18 cellular contexts compared by ENCODE assay signal in the genomic region with DNA sequence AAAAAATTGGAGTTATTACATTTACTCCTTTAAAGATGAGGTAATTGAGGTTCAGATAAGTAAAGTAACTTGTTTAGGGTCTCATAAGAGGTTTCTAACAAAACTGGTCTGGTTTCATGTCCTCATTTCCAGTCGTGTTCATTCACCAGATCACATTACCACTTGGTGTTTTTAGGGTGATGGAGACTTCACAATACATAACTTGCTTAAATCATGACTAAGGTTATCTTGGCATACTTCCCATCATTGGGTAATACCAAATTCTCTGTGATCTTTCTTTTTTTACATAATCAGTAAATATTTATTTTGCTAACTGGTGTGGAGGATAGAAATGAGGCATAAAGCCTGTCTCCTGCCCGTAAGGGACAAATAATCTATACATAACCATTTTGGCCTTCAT. TPM values are rescaled to one million over a fixed set of nuclear protein-coding genes. Genes with fewer than 3 reads are reported as not detected.
DNase-seq lines count a peak whose midpoint lies in the region; ATAC-seq, FAIRE-seq and TF ChIP-seq lines count a peak whose summit lies in the region.
"Had no signal": no experiment of that assay in that cellular context is flagged by ENCODE, and none has a peak within 500 bp of the region (broad histone marks: within the 10 kb centered on the region; RNA-seq: fewer than 3 reads in every experiment).

No MANE protein-coding gene starts in this region.

- H3K4me3 ChIP-seq in liver (ENCODE audit: low read depth in 1 of 3, low read length in 3 of 3), result no peak overlapping the region
- no peak overlapping the region for H3K4me3 ChIP-seq in HepG2 (replicated peaks in 1 of 3; ENCODE audit: insufficient read depth in 1 of 3, low read depth in 2 of 3, low read length in 3 of 3)
- no peak overlapping the region for H3K4me3 ChIP-seq in fibroblast of villous mesenchyme (ENCODE audit: low read depth, low read length)
- no peak overlapping the region for H3K4me3 ChIP-seq in vagina
- H3K4me3 ChIP-seq: Peyer's patch, stomach had no signal

- H3K4me2 ChIP-seq in HepG2 (ENCODE audit: low read depth, low read length), result no peak overlapping the region

- no peaks in the 10 kb centered on the region for H3K36me3 ChIP-seq in liver (ENCODE audit: control insufficient read depth in 4 of 4, insufficient read depth in 3 of 4, low read depth in 1 of 4, low read length in 3 of 4)
- H3K36me3 ChIP-seq in HepG2 (replicated peaks in 1 of 2; ENCODE audit: control insufficient read depth in 1 of 2, insufficient read depth in 2 of 2, low read length in 2 of 2), result no peaks in the 10 kb centered on the region
- H3K36me3 ChIP-seq in vagina, result no peaks in the 10 kb centered on the region
- H3K36me3 ChIP-seq: neutrophil, Peyer's patch, stomach had no signal

- H3K4me1 ChIP-seq in liver (ENCODE audit: control insufficient read depth in 4 of 4, insufficient read depth in 4 of 4, low read length in 3 of 4), result peaks cover 0 to 25% (median 19%) of the 10 kb centered on the region in 4 donors
- no peaks in the 10 kb centered on the region for H3K4me1 ChIP-seq in HepG2 (ENCODE audit: insufficient read depth, low read length)
- peaks cover 12% of the 10 kb centered on the region for H3K4me1 ChIP-seq in vagina

- CTCF ChIA-PET in HepG2 (lab: Yijun Ruan, JAX; ENCODE audit: low intra/inter-chr PET ratio, low total read pairs), result interaction anchor here (0.7 to 3.3 kb wide), 3 partner anchors 250 to 272 kb away, joined by 3 to 19 read pairs (median 4); no protein-coding TSS in a partner anchor

- in situ Hi-C loops in HepG2 (cut with HindIII; ENCODE audit: extremely low pct_ligation_motif_present, low pct_unique_long_range_greater_than_20kb), result no loop called here

- DNase-seq in HepG2 (ENCODE audit: low spot score), result no peak
- DNase-seq in amniotic epithelial cell (ENCODE audit: low read depth), result peak; percentile 66
- peak; percentile 20 for DNase-seq in fibroblast of villous mesenchyme (ENCODE audit: low read depth)
- no peak for DNase-seq in vagina (ENCODE audit: extremely low spot score in 2 of 2)
- DNase-seq in stimulated activated CD4-positive, alpha-beta T cell treated with anti-CD3 and anti-CD28 coated beads, Interleukin-4, amount 100 ng/mL, for 24 hours, result no peak
- DNase-seq in pons (ENCODE audit: low spot score), result no peak
- DNase-seq in erythroblast (lab: John Stamatoyannopoulos, UW), result no peak
- DNase-seq: activated gamma-delta T cell had no signal

- TF ChIP-seq POLR2A in HepG2 (IDR thresholded peaks at IDR 0.05; ENCODE audit: insufficient read depth in 1 of 2, low read depth in 2 of 2, low read length in 2 of 2), result no peak
- no peak for TF ChIP-seq POLR2A in vagina (IDR thresholded peaks at IDR 0.05)
- TF ChIP-seq POLR2A in erythroblast (IDR thresholded peaks at IDR 0.05; ENCODE audit: low read length), result no peak

- TF ChIP-seq EP300 in HepG2 (IDR thresholded peaks at IDR 0.05; ENCODE audit: low read depth in 2 of 2, low read length in 2 of 2) (no peak), HepG2 (CRISPR knock-in tag; IDR thresholded peaks at IDR 0.05; ENCODE audit: borderline replicate concordance) (no peak)

- intact Hi-C loops in HepG2 (cut with micrococcal nuclease; ENCODE audit: unreplicated experiment) (loop anchor here (2.0 kb wide), 1 partner anchor 268 kb away; no protein-coding TSS in a partner anchor), vagina (cut with DNase I) (no loop called here)

- H2AFZ ChIP-seq in HepG2 (ENCODE audit: low read length), result no peak overlapping the region

- H3K9me3 ChIP-seq in liver (ENCODE audit: control insufficient read depth in 4 of 4, low read length in 3 of 4), result no peaks in the 10 kb centered on the region
- no peaks in the 10 kb centered on the region for H3K9me3 ChIP-seq in HepG2 (ENCODE audit: low read length)
- H3K9me3 ChIP-seq in vagina, result no peaks in the 10 kb centered on the region
- H3K9me3 ChIP-seq: neutrophil, Peyer's patch, stomach had no signal

- TF ChIP-seq RAD21 in liver (IDR thresholded peaks at IDR 0.05) (no peak), HepG2 (CRISPR knock-in tag; IDR thresholded peaks at IDR 0.05) (no peak)

- H3K27ac ChIP-seq in liver (ENCODE audit: low read depth in 1 of 2, low read length in 2 of 2) (no peak overlapping the region), HepG2 (ENCODE audit: extremely low read length, insufficient read depth, low read length) (no peak overlapping the region), vagina (peak overlapping the region; percentile 1)
- H3K27ac ChIP-seq: neutrophil, Peyer's patch, stomach had no signal

- H4K20me1 ChIP-seq in HepG2 (ENCODE audit: insufficient read depth, low read length), result no peaks in the 10 kb centered on the region

- no peaks in the 10 kb centered on the region for H3K79me2 ChIP-seq in HepG2 (ENCODE audit: insufficient read depth, low read length)

- 25% methylated on average over 2 of the region's 2 CpGs for WGBS in liver
- 1% methylated on average over 2 of the region's 2 CpGs for WGBS in HepG2 (ENCODE audit: low lambda C conversion rate)

- no peak for ATAC-seq in HepG2

- H3K9ac ChIP-seq in liver (ENCODE audit: low read depth in 1 of 2, low read length in 2 of 2) (no peak overlapping the region), HepG2 (ENCODE audit: insufficient read depth, low read depth, low read length) (no peak overlapping the region)

- H3K27me3 ChIP-seq in liver (ENCODE audit: control insufficient read depth in 4 of 4, insufficient read depth in 4 of 4, low read length in 3 of 4) (no peaks in the 10 kb centered on the region), HepG2 (ENCODE audit: control insufficient read depth in 1 of 2, insufficient read depth in 2 of 2, low read length in 2 of 2) (no peaks in the 10 kb centered on the region), vagina (no peaks in the 10 kb centered on the region)
- H3K27me3 ChIP-seq: Peyer's patch had no signal

- BruUV-seq in HepG2 (replicated peaks; lab: Mats Ljungman, UMichigan), result no TSS peak

- FAIRE-seq in HepG2 (lab: Jason Lieb, UNC), result no peak
- FAIRE-seq: colon had no signal

- TF ChIP-seq CTCF in liver (IDR thresholded peaks at IDR 0.05; ENCODE audit: low read depth, low read length, missing input control), result no peak
- no peak for TF ChIP-seq CTCF in HepG2 (CRISPR knock-in tag; IDR thresholded peaks at IDR 0.05)
- TF ChIP-seq CTCF in fibroblast of villous mesenchyme (IDR thresholded peaks at IDR 0.05; ENCODE audit: insufficient read depth, low read depth, low read length), result no peak
- TF ChIP-seq CTCF in vagina (IDR thresholded peaks at IDR 0.05), result no peak

- POLR2A ChIA-PET in HepG2 (lab: Yijun Ruan, JAX), result no interaction called here

RNA-seq across cellular contexts. Expression of a gene that starts 31.6 kb away (rescaled TPM):
- total RNA-seq in liver, result not detected
- polyA plus RNA-seq in liver, result not detected
- not detected in 2 replicates for total RNA-seq in HepG2 (2016; rRNA removed; fragmentation: Illumina TruSeq; extraction: Trizol)
- total RNA-seq in HepG2 (2016; cell fraction: cytosol; rRNA removed; fragmentation: Illumina TruSeq; extraction: Trizol; ENCODE audit: low read depth), result not detected in 2 replicates
- total RNA-seq in HepG2 (2016; cell fraction: insoluble cytoplasmic fraction; rRNA removed; fragmentation: Illumina TruSeq; extraction: Trizol), result not detected in 2 replicates
- not detected in 2 replicates for total RNA-seq in HepG2 (2016; cell fraction: membrane; rRNA removed; fragmentation: Illumina TruSeq; extraction: Trizol)
- total RNA-seq in HepG2 (2016; cell fraction: nucleus; rRNA removed; fragmentation: Illumina TruSeq; extraction: Trizol), result not detected in 2 replicates
- not detected in 2 replicates for polyA plus RNA-seq in HepG2 (2011; rRNA removed)
- not detected in 2 replicates for polyA plus RNA-seq in HepG2 (2011; cell fraction: cytosol; rRNA removed)
- polyA plus RNA-seq in HepG2 (2011; cell fraction: nucleus; rRNA removed), result not detected in 2 replicates
- not detected in 2 replicates for polyA plus RNA-seq in HepG2 (2012)
- polyA plus RNA-seq in HepG2 (2016; cell fraction: cytosol; fragmentation: Illumina TruSeq; extraction: Trizol; ENCODE audit: low read depth), result not detected in 2 replicates
- polyA plus RNA-seq in HepG2 (2016; cell fraction: insoluble cytoplasmic fraction; fragmentation: Illumina TruSeq; extraction: Trizol; ENCODE audit: low read depth), result not detected in 2 replicates
- polyA plus RNA-seq in HepG2 (2016; cell fraction: membrane; fragmentation: Illumina TruSeq; extraction: Trizol; ENCODE audit: low read depth), result not detected in 2 replicates
- polyA plus RNA-seq in HepG2 (2016; cell fraction: nucleus; fragmentation: Illumina TruSeq; extraction: Trizol; ENCODE audit: insufficient read depth, low read depth), result not detected in 2 replicates
- polyA minus RNA-seq in HepG2 (2011; rRNA and poly(A)+ RNA removed; ENCODE audit: low replicate concordance), result not detected in 2 replicates
- polyA minus RNA-seq in HepG2 (2011; cell fraction: cytosol; rRNA and poly(A)+ RNA removed), result not detected in 2 replicates
- not detected in 2 replicates for polyA minus RNA-seq in HepG2 (2011; cell fraction: nucleus; rRNA and poly(A)+ RNA removed)
- total RNA-seq in fibroblast of villous mesenchyme, result not detected in 2 replicates
- 0.25 TPM for total RNA-seq in vagina
- total RNA-seq: A673; activated CD4-positive, alpha-beta T cell treated with anti-CD3 and anti-CD28 coated beads, Interleukin-2, amount 10 ng/mL, durations not matched to agents 24 days and 14 days; CD4-positive, alpha-beta T cell; Peyer's patch; right cardiac atrium; stomach; urinary bladder had no signal
- polyA plus RNA-seq: right cardiac atrium, urinary bladder had no signal

RNA-seq across cellular contexts. Expression of a gene that starts 33.4 kb away (rescaled TPM):
- total RNA-seq in liver, result not detected
- under 1 TPM in 1 of 2 donors, not detected in 1; 0.04 TPM for polyA plus RNA-seq in liver
- total RNA-seq in HepG2 (2016; rRNA removed; fragmentation: Illumina TruSeq; extraction: Trizol), result not detected in 2 replicates
- total RNA-seq in HepG2 (2016; cell fraction: cytosol; rRNA removed; fragmentation: Illumina TruSeq; extraction: Trizol; ENCODE audit: low read depth), result not detected in 2 replicates
- not detected in 2 replicates for total RNA-seq in HepG2 (2016; cell fraction: insoluble cytoplasmic fraction; rRNA removed; fragmentation: Illumina TruSeq; extraction: Trizol)
- total RNA-seq in HepG2 (2016; cell fraction: membrane; rRNA removed; fragmentation: Illumina TruSeq; extraction: Trizol), result not detected in 2 replicates
- not detected in 2 replicates for total RNA-seq in HepG2 (2016; cell fraction: nucleus; rRNA removed; fragmentation: Illumina TruSeq; extraction: Trizol)
- polyA plus RNA-seq in HepG2 (2011; rRNA removed), result not detected in 2 replicates
- not detected in 2 replicates for polyA plus RNA-seq in HepG2 (2011; cell fraction: cytosol; rRNA removed)
- polyA plus RNA-seq in HepG2 (2011; cell fraction: nucleus; rRNA removed), result not detected in 2 replicates
- 0.01 TPM in 1 of 2 replicates, not detected in the other for polyA plus RNA-seq in HepG2 (2012)
- polyA plus RNA-seq in HepG2 (2016; cell fraction: cytosol; fragmentation: Illumina TruSeq; extraction: Trizol; ENCODE audit: low read depth), result not detected in 2 replicates
- polyA plus RNA-seq in HepG2 (2016; cell fraction: insoluble cytoplasmic fraction; fragmentation: Illumina TruSeq; extraction: Trizol; ENCODE audit: low read depth), result not detected in 2 replicates
- not detected in 2 replicates for polyA plus RNA-seq in HepG2 (2016; cell fraction: membrane; fragmentation: Illumina TruSeq; extraction: Trizol; ENCODE audit: low read depth)
- polyA plus RNA-seq in HepG2 (2016; cell fraction: nucleus; fragmentation: Illumina TruSeq; extraction: Trizol; ENCODE audit: insufficient read depth, low read depth), result not detected in 2 replicates
- 0.04 TPM in 1 of 2 replicates, not detected in the other for polyA minus RNA-seq in HepG2 (2011; rRNA and poly(A)+ RNA removed; ENCODE audit: low replicate concordance)
- polyA minus RNA-seq in HepG2 (2011; cell fraction: cytosol; rRNA and poly(A)+ RNA removed), result not detected in 2 replicates
- polyA minus RNA-seq in HepG2 (2011; cell fraction: nucleus; rRNA and poly(A)+ RNA removed), result not detected in 2 replicates
- not detected in 2 replicates for total RNA-seq in fibroblast of villous mesenchyme
- not detected for total RNA-seq in vagina
- total RNA-seq: A673; activated CD4-positive, alpha-beta T cell treated with anti-CD3 and anti-CD28 coated beads, Interleukin-2, amount 10 ng/mL, durations not matched to agents 24 days and 14 days; CD4-positive, alpha-beta T cell; Peyer's patch; right cardiac atrium; urinary bladder had no signal
- polyA plus RNA-seq: stomach, urinary bladder had no signal

Comparison
In these comparisons a context has a peak if more than half of its experiments do, and no peak if none do; other contexts are left out.
1. DNase-seq: peak in amniotic epithelial cell (single experiment) and fibroblast of villous mesenchyme (single experiment); none in HepG2 (single experiment), vagina (0 of 2), stimulated activated CD4-positive, alpha-beta T cell treated with anti-CD3 and anti-CD28 coated beads, Interleukin-4, amount 100 ng/mL, for 24 hours (single experiment), pons (single experiment) and erythroblast (0 of 2).